Comparison of ENCODE assay signal across 8 cellular contexts in genomic region chr7:157337316-157338149, GRCh38. TPM values are rescaled to one million over a fixed set of nuclear protein-coding genes. Genes with fewer than 3 reads are reported as not detected.
A peak's percentile ranks its signal among the peaks of the same experiment; 100 is the strongest.
DNase-seq lines count a peak whose midpoint lies in the region; TF ChIP-seq lines count a peak whose summit lies in the region.

No MANE protein-coding gene starts in this region.

- H3K9ac ChIP-seq in Loucy (ENCODE audit: low read depth, low read length, poor library complexity, severe bottlenecking) (peak overlapping the region; percentile 90), mesenchymal stem cell (ENCODE audit: low read length) (peak overlapping the region; percentile 97)

- peak overlapping the region in 1 of 2 experiments; percentile 76 for H3K14ac ChIP-seq in mesenchymal stem cell (ENCODE audit: low read length in 2 of 2)

- H3K4me2 ChIP-seq in Loucy (ENCODE audit: low read depth, low read length, poor library complexity, severe bottlenecking) (peak overlapping the region; percentile 96), mesenchymal stem cell (ENCODE audit: low read length, poor library complexity, severe bottlenecking) (peak overlapping the region; percentile 74)

- peak overlapping the region; percentile 49 for H2BK120ac ChIP-seq in mesenchymal stem cell (ENCODE audit: low read depth, low read length)

- WGBS in mesenchymal stem cell, result 1% methylated on average over 54 of the region's 59 CpGs

- H3K4me3 ChIP-seq in GM06990 (replicated peaks; ENCODE audit: low read depth, low read length) (peak overlapping the region; percentile 81), Loucy (ENCODE audit: low read length, poor library complexity, severe bottlenecking) (peak overlapping the region; percentile 91), dorsolateral prefrontal cortex (peak overlapping the region; percentile 58 to 97 (median 83)), mesenchymal stem cell (ENCODE audit: insufficient read depth in 1 of 2, low read depth in 1 of 2, low read length in 2 of 2) (peak overlapping the region; percentile 88 to 96)

- intact Hi-C loops in dorsolateral prefrontal cortex (cut with DNase I), result loop anchor here (5.0 to 10.0 kb wide), 5 partner anchors 65 to 443 kb away; partner anchors contain the start of genes LMBR1 (in 1 of the 2) and UBE3C (in 1 of the 2)

- H2BK12ac ChIP-seq in mesenchymal stem cell (ENCODE audit: low read length in 2 of 2), result no peak overlapping the region

- H2BK15ac ChIP-seq in mesenchymal stem cell (ENCODE audit: low read depth, poor library complexity, severe bottlenecking), result no peak overlapping the region

- peaks cover 45% of the 10 kb centered on the region for H3K4me1 ChIP-seq in Loucy (ENCODE audit: insufficient read depth, low read length, poor library complexity, severe bottlenecking)
- H3K4me1 ChIP-seq in mesenchymal stem cell (ENCODE audit: control insufficient read depth, insufficient read depth, low read depth, low read length), result peaks cover 21% of the 10 kb centered on the region

- H3K79me1 ChIP-seq in mesenchymal stem cell (replicated peaks; ENCODE audit: low read length, poor library complexity, severe bottlenecking), result peaks cover 6% of the 10 kb centered on the region

- no peaks in the 10 kb centered on the region for H3F3A ChIP-seq in Loucy (ENCODE audit: low read depth)

- H3K9me2 ChIP-seq in Loucy (replicated peaks; ENCODE audit: low read depth, low read length), result no peaks in the 10 kb centered on the region

- H3K36me3 ChIP-seq in GM06990 (ENCODE audit: control insufficient read depth, insufficient read depth, low read length) (no peaks in the 10 kb centered on the region), Loucy (ENCODE audit: insufficient read depth, low read length) (no peaks in the 10 kb centered on the region), mesenchymal stem cell (ENCODE audit: control insufficient read depth in 1 of 2, insufficient read depth in 2 of 2, low read depth in 1 of 2, low read length in 2 of 2) (peaks cover 0 to 4% of the 10 kb centered on the region in 2 experiments)

- no peak overlapping the region for H2BK5ac ChIP-seq in mesenchymal stem cell (ENCODE audit: low read depth, low read length, poor library complexity, severe bottlenecking)

- H3K23ac ChIP-seq in mesenchymal stem cell (ENCODE audit: low read length in 2 of 2), result no peak overlapping the region

- H2AFZ ChIP-seq in Loucy (ENCODE audit: low read length) (no peak overlapping the region), mesenchymal stem cell (ENCODE audit: low read depth, low read length) (no peak overlapping the region)

- no peak overlapping the region for H4K8ac ChIP-seq in mesenchymal stem cell (ENCODE audit: low read length)

- peak overlapping the region; percentile 1 to 100 (median 100) for H3K27ac ChIP-seq in dorsolateral prefrontal cortex
- H3K27ac ChIP-seq in mesenchymal stem cell (ENCODE audit: low read length, poor library complexity, severe bottlenecking), result peak overlapping the region; percentile 92

- H4K20me1 ChIP-seq in Loucy (ENCODE audit: insufficient read depth, low read length, poor library complexity, severe bottlenecking), result peaks cover 51% of the 10 kb centered on the region

- H3K4ac ChIP-seq in mesenchymal stem cell (ENCODE audit: low read depth in 1 of 2, low read length in 2 of 2), result peak overlapping the region in 1 of 2 experiments; percentile 21

- no peak for TF ChIP-seq CTCF in GM06990 (IDR thresholded peaks at IDR 0.05; ENCODE audit: insufficient read depth, low read length, poor library complexity, severe bottlenecking)
- TF ChIP-seq CTCF in Loucy (conservative IDR thresholded peaks at IDR 0.05; ENCODE audit: low read length), result no peak
- peak in 1 of 56 donors; percentile 14 for TF ChIP-seq CTCF in dorsolateral prefrontal cortex (IDR thresholded peaks at IDR 0.05 in 54 of 56, conservative IDR thresholded peaks at IDR 0.05 in 2 of 56; ENCODE audit: low read depth in 1 of 56, partially characterized antibody in 56 of 56)

- DNase-seq in GM06990 (ENCODE audit: extremely low read depth, insufficient read length), result peak; percentile 77
- DNase-seq in GOT3 (lab: John Stamatoyannopoulos, UW), result peak; percentile 46
- DNase-seq in activated CD4-positive, alpha-beta T cell treated with anti-CD3 and anti-CD28 coated beads, Interleukin-2, amount 50 U/mL, for 48 hours, result peak; percentile 72 to 77
- peak in 4 of 10 donors; percentile 18 to 61 (median 50) for DNase-seq in dorsolateral prefrontal cortex
- DNase-seq in mesenchymal stem cell, result peak; percentile 70
- peak; percentile 27 to 45 for DNase-seq in stimulated activated CD8-positive, alpha-beta memory T cell treated with anti-CD3 and anti-CD28 coated beads, Interleukin-15, amount 100 ng/mL, for 4 hours (ENCODE audit: low read depth in 2 of 2)
- DNase-seq in NK-92 (lab: John Stamatoyannopoulos, UW; ENCODE audit: unreplicated experiment), result no peak

- H3K9me3 ChIP-seq in Loucy (ENCODE audit: insufficient read depth, low read depth, low read length), result no peaks in the 10 kb centered on the region
- no peaks in the 10 kb centered on the region for H3K9me3 ChIP-seq in mesenchymal stem cell (ENCODE audit: control insufficient read depth, low read length)

- no peak overlapping the region for H4K91ac ChIP-seq in mesenchymal stem cell (ENCODE audit: low read length)

- peaks cover 62% of the 10 kb centered on the region for H3K79me2 ChIP-seq in Loucy (ENCODE audit: insufficient read depth, low read length)

- peak overlapping the region; percentile 78 for H2AK5ac ChIP-seq in mesenchymal stem cell (ENCODE audit: low read length, severe bottlenecking)

- H3K27me3 ChIP-seq in GM06990 (replicated peaks; ENCODE audit: control insufficient read depth, insufficient read depth, low read length) (no peaks in the 10 kb centered on the region), Loucy (ENCODE audit: insufficient read depth, low read length, poor library complexity, severe bottlenecking) (no peaks in the 10 kb centered on the region), dorsolateral prefrontal cortex (no peaks in the 10 kb centered on the region), mesenchymal stem cell (ENCODE audit: control insufficient read depth in 1 of 2, insufficient read depth in 1 of 2, low read length in 2 of 2) (no peaks in the 10 kb centered on the region)

- peak overlapping the region; percentile 18 to 33 for H3K18ac ChIP-seq in mesenchymal stem cell (ENCODE audit: low read depth in 1 of 2, low read length in 2 of 2)

RNA-seq across cellular contexts. Expression of gene DNAJB6, which starts 0.7 kb away (rescaled TPM):
- 100 to 1,000 TPM; 103 to 250 (median 160) TPM for total RNA-seq in dorsolateral prefrontal cortex
- 177 TPM for polyA plus RNA-seq in mesenchymal stem cell (2013, experiment 1 of 2)
- polyA plus RNA-seq in mesenchymal stem cell (2013, experiment 2 of 2), result 148 TPM
